ENCODE assay signal across 17 cellular contexts in the genomic region with DNA sequence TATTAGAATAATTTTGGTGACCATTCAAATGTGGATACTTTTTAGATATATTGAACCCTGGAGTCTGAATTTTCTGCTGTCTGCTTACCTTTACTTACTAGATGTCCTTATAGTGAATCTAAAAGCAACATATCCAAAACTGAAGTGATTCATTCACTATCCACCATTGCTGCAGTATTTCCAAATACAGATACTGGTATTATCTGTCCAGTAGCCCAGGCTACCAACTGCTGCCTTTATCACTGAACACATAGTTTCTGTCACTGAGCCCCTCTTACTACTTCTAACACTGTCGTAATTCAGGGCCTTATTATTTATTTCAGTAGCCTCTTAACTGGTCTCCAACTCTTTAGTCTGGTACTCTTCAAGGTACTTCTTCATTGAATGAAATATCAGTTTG. TPM values are rescaled to one million over a fixed set of nuclear protein-coding genes. Genes with fewer than 3 reads are reported as not detected.
DNase-seq lines count a peak whose midpoint lies in the region; ATAC-seq and TF ChIP-seq lines count a peak whose summit lies in the region.
"Had no signal": no experiment of that assay in that cellular context is flagged by ENCODE, and none has a peak within 500 bp of the region (broad histone marks: within the 10 kb centered on the region; RNA-seq: fewer than 3 reads in every experiment).

No MANE protein-coding gene starts in this region.

- H3K4me3 ChIP-seq in PC-3 (ENCODE audit: low read length), result no peak overlapping the region
- no peak overlapping the region for H3K4me3 ChIP-seq in epithelial cell of esophagus (ENCODE audit: low read length)
- no peak overlapping the region for H3K4me3 ChIP-seq in suprapubic skin
- H3K4me3 ChIP-seq: pancreas, sigmoid colon had no signal

- H3K27ac ChIP-seq in PC-3 (ENCODE audit: low read length) (peak overlapping the region; percentile 90), suprapubic skin (peak overlapping the region; percentile 71)
- H3K27ac ChIP-seq: sigmoid colon had no signal

- peaks cover 18% of the 10 kb centered on the region; the same call in 1 of the 2 replicates for H4K20me1 ChIP-seq in PC-3 (ENCODE audit: low read length)

- TF ChIP-seq POLR2A in suprapubic skin (IDR thresholded peaks at IDR 0.05), result no peak

- no peak for ATAC-seq in activated naive CD8-positive, alpha-beta T cell treated with anti-CD3 and anti-CD28 coated beads, Interleukin-2, amount 50 U/mL, for 24 hours
- ATAC-seq in PC-3, result no peak
- no peak for ATAC-seq in GM19463 (IDR thresholded peaks at IDR 0.05; ENCODE audit: unreplicated experiment)
- ATAC-seq in omental fat pad (ENCODE audit: low FRiP score), result no peak
- ATAC-seq in stimulated activated naive B cell treated with anti-CD40 and anti-IgM and Interleukin-4, amounts not matched to agents 10 μg/mL and 1 μg/mL and 100 μg/mL, for 72 hours (replicated peaks), result no peak
- ATAC-seq: left ventricle myocardium superior, pancreas had no signal

- H2AFZ ChIP-seq in PC-3 (ENCODE audit: low read length), result no peak overlapping the region

- H3K79me2 ChIP-seq in PC-3 (ENCODE audit: low read length), result peaks cover 92% of the 10 kb centered on the region

- H3K36me3 Mint-ChIP-seq in activated naive CD8-positive, alpha-beta T cell, result no peaks in the 10 kb centered on the region
- H3K36me3 Mint-ChIP-seq in activated naive CD8-positive, alpha-beta T cell treated with anti-CD3 and anti-CD28 coated beads, Interleukin-2, amount 50 U/mL, for 24 hours (ENCODE audit: low read depth), result no peaks in the 10 kb centered on the region
- H3K36me3 Mint-ChIP-seq in stimulated activated naive B cell treated with anti-CD40 and anti-IgM and Interleukin-4, amounts not matched to agents 10 μg/mL and 1 μg/mL and 100 μg/mL, for 72 hours, result peaks cover 3% of the 10 kb centered on the region in 2 donors

- H3K4me3 Mint-ChIP-seq in activated naive CD8-positive, alpha-beta T cell, result peak overlapping the region; percentile 28
- no peak overlapping the region for H3K4me3 Mint-ChIP-seq in activated naive CD8-positive, alpha-beta T cell treated with anti-CD3 and anti-CD28 coated beads, Interleukin-2, amount 50 U/mL, for 24 hours
- no peak overlapping the region for H3K4me3 Mint-ChIP-seq in stimulated activated naive B cell treated with anti-CD40 and anti-IgM and Interleukin-4, amounts not matched to agents 10 μg/mL and 1 μg/mL and 100 μg/mL, for 72 hours

- POLR2A ChIA-PET in PC-3 (lab: Charles Lee; ENCODE audit: unreplicated experiment), result interaction anchor here (0.5 kb wide), 1 partner anchor 517 kb away, joined by 26 read pairs; no protein-coding TSS in a partner anchor

- TF ChIP-seq CTCF in PC-3 (conservative IDR thresholded peaks at IDR 0.05; ENCODE audit: low read depth, low read length), result no peak
- no peak for TF ChIP-seq CTCF in epithelial cell of esophagus (IDR thresholded peaks at IDR 0.05; ENCODE audit: insufficient read depth, low read depth, low read length, missing control alignments)
- TF ChIP-seq CTCF in suprapubic skin (IDR thresholded peaks at IDR 0.05), result no peak
- TF ChIP-seq CTCF in omental fat pad (IDR thresholded peaks at IDR 0.05), result no peak

- H3K4me2 ChIP-seq in PC-3 (ENCODE audit: low read length), result peak overlapping the region; percentile 37

- H3K9me2 ChIP-seq in PC-3 (replicated peaks; ENCODE audit: low read length), result no peaks in the 10 kb centered on the region

- no peak for DNase-seq in activated naive CD8-positive, alpha-beta T cell treated with anti-CD3 and anti-CD28 coated beads, Interleukin-2, amount 50 U/mL, for 24 hours
- DNase-seq in PC-3 (no peak), epithelial cell of esophagus (ENCODE audit: low read depth) (peak; percentile 61), suprapubic skin (ENCODE audit: low spot score in 2 of 2) (no peak), omental fat pad (ENCODE audit: low spot score) (no peak)
- no peak for DNase-seq in stimulated activated naive B cell treated with anti-CD40 and anti-IgM and Interleukin-4, amounts not matched to agents 10 μg/mL and 1 μg/mL and 100 μg/mL, for 72 hours
- DNase-seq: activated CD4-positive, alpha-beta T cell treated with anti-CD3 and anti-CD28 coated beads for 1 hour; activated CD8-positive, alpha-beta memory T cell treated with anti-CD3 and anti-CD28 coated beads, Interleukin-2, amount 50 U/mL, for 4 hours; caudate nucleus; left ventricle myocardium superior; NCI-H1930; NCI-H524; pancreas; sigmoid colon; T-helper 9 cell had no signal

- WGBS in suprapubic skin, result 88% methylated on average over 1 of the region's 1 CpG

- no peaks in the 10 kb centered on the region for H3K9me3 Mint-ChIP-seq in activated naive CD8-positive, alpha-beta T cell (ENCODE audit: low read depth)
- no peaks in the 10 kb centered on the region for H3K9me3 Mint-ChIP-seq in activated naive CD8-positive, alpha-beta T cell treated with anti-CD3 and anti-CD28 coated beads, Interleukin-2, amount 50 U/mL, for 24 hours
- no peaks in the 10 kb centered on the region for H3K9me3 Mint-ChIP-seq in stimulated activated naive B cell treated with anti-CD40 and anti-IgM and Interleukin-4, amounts not matched to agents 10 μg/mL and 1 μg/mL and 100 μg/mL, for 72 hours

- CTCF ChIA-PET in PC-3 (lab: Charles Lee), result interaction anchor here (0.7 kb wide), 2 partner anchors 12 to 46 kb away, joined by 3 to 4 read pairs; no protein-coding TSS in a partner anchor

- peaks cover 51% of the 10 kb centered on the region for H3K4me1 ChIP-seq in PC-3 (ENCODE audit: insufficient read depth, low read length)
- H3K4me1 ChIP-seq in suprapubic skin, result peaks cover 55% of the 10 kb centered on the region

- no peaks in the 10 kb centered on the region for H3K27me3 Mint-ChIP-seq in activated naive CD8-positive, alpha-beta T cell
- no peaks in the 10 kb centered on the region for H3K27me3 Mint-ChIP-seq in activated naive CD8-positive, alpha-beta T cell treated with anti-CD3 and anti-CD28 coated beads, Interleukin-2, amount 50 U/mL, for 24 hours
- no peaks in the 10 kb centered on the region for H3K27me3 Mint-ChIP-seq in stimulated activated naive B cell treated with anti-CD40 and anti-IgM and Interleukin-4, amounts not matched to agents 10 μg/mL and 1 μg/mL and 100 μg/mL, for 72 hours

- H3K27ac Mint-ChIP-seq in activated naive CD8-positive, alpha-beta T cell, result peak overlapping the region; percentile 82
- no peak overlapping the region for H3K27ac Mint-ChIP-seq in activated naive CD8-positive, alpha-beta T cell treated with anti-CD3 and anti-CD28 coated beads, Interleukin-2, amount 50 U/mL, for 24 hours
- H3K27ac Mint-ChIP-seq in stimulated activated naive B cell treated with anti-CD40 and anti-IgM and Interleukin-4, amounts not matched to agents 10 μg/mL and 1 μg/mL and 100 μg/mL, for 72 hours, result no peak overlapping the region

- H3K9me3 ChIP-seq in PC-3 (ENCODE audit: low read length) (no peaks in the 10 kb centered on the region), suprapubic skin (no peaks in the 10 kb centered on the region)
- H3K9me3 ChIP-seq: pancreas, sigmoid colon had no signal

- H3K9ac ChIP-seq in PC-3 (ENCODE audit: low read length), result no peak overlapping the region

- H3F3A ChIP-seq in PC-3 (ENCODE audit: low read length, unreplicated experiment), result peaks cover 21% of the 10 kb centered on the region

- H3K4me1 Mint-ChIP-seq in activated naive CD8-positive, alpha-beta T cell (ENCODE audit: low read depth), result peaks cover 76% of the 10 kb centered on the region
- peaks cover 62% of the 10 kb centered on the region for H3K4me1 Mint-ChIP-seq in activated naive CD8-positive, alpha-beta T cell treated with anti-CD3 and anti-CD28 coated beads, Interleukin-2, amount 50 U/mL, for 24 hours
- H3K4me1 Mint-ChIP-seq in stimulated activated naive B cell treated with anti-CD40 and anti-IgM and Interleukin-4, amounts not matched to agents 10 μg/mL and 1 μg/mL and 100 μg/mL, for 72 hours, result peaks cover 38 to 51% of the 10 kb centered on the region in 2 donors

- intact Hi-C loops in PC-3 (cut with micrococcal nuclease), result loop anchor here (2.0 kb wide), 1 partner anchor 52 kb away; no protein-coding TSS in a partner anchor

- no peak for TF ChIP-seq EP300 in suprapubic skin (IDR thresholded peaks at IDR 0.05)

- H3K36me3 ChIP-seq in PC-3 (ENCODE audit: low read depth, low read length) (no peaks in the 10 kb centered on the region; the same call in 1 of the 2 replicates), suprapubic skin (no peaks in the 10 kb centered on the region)
- H3K36me3 ChIP-seq: pancreas, sigmoid colon had no signal

- BruUV-seq in PC-3 (replicated peaks; lab: Mats Ljungman, UMichigan), result TSS peak; percentile 90

- H3K27me3 ChIP-seq in PC-3 (ENCODE audit: low read length) (no peaks in the 10 kb centered on the region), suprapubic skin (no peaks in the 10 kb centered on the region)
- H3K27me3 ChIP-seq: pancreas, sigmoid colon had no signal

RNA-seq across cellular contexts. Expression of a gene that starts 49.2 kb away (rescaled TPM):
- 55.2 and 60.0 TPM in 2 replicates for total RNA-seq in PC-3 (2014; rRNA removed)
- 10 to 100 TPM; 49.4 to 89.1 (median 61.3) TPM for total RNA-seq in suprapubic skin
- 10 to 100 TPM; 42.7 to 72.7 (median 47.1) TPM for total RNA-seq in omental fat pad
